9 cellular contexts compared by ENCODE assay signal in genomic region chr1:233707153-233707905, GRCh38.
A peak's percentile ranks its signal among the peaks of the same experiment; 100 is the strongest.
DNase-seq lines count a peak whose midpoint lies in the region; ATAC-seq and TF ChIP-seq lines count a peak whose summit lies in the region.
"Had no signal": no experiment of that assay in that cellular context is flagged by ENCODE, and none has a peak within 500 bp of the region (broad histone marks: within the 10 kb centered on the region; RNA-seq: fewer than 3 reads in every experiment).

No MANE protein-coding gene starts in this region.

- no peaks in the 10 kb centered on the region for H3K9me3 ChIP-seq in adrenal gland (replicated peaks in 1 of 3)
- no peaks in the 10 kb centered on the region for H3K9me3 ChIP-seq in right cardiac atrium (ENCODE audit: control insufficient read depth, low read length)
- no peaks in the 10 kb centered on the region for H3K9me3 ChIP-seq in vagina

- H3K4me1 ChIP-seq in adrenal gland (replicated peaks in 1 of 2), result peaks cover 0 to 11% of the 10 kb centered on the region in 2 donors
- peaks cover 3% of the 10 kb centered on the region for H3K4me1 ChIP-seq in right cardiac atrium (ENCODE audit: control insufficient read depth, insufficient read depth, low read length)
- H3K4me1 ChIP-seq in vagina, result peaks cover 47% of the 10 kb centered on the region

- H3K27me3 ChIP-seq in adrenal gland, result no peaks in the 10 kb centered on the region
- H3K27me3 ChIP-seq in right cardiac atrium (ENCODE audit: control insufficient read depth, insufficient read depth), result no peaks in the 10 kb centered on the region
- H3K27me3 ChIP-seq in vagina, result no peaks in the 10 kb centered on the region

- intact Hi-C loops in adrenal gland (cut with DNase I) (no loop called here), right cardiac atrium (cut with DNase I) (no loop called here), vagina (cut with DNase I) (no loop called here)

- TF ChIP-seq CTCF in adrenal gland (IDR thresholded peaks at IDR 0.05) (no peak), vagina (IDR thresholded peaks at IDR 0.05) (no peak)

- 7 to 51% (median 48%) methylated on average over 4 of the region's 4 CpGs for WGBS in adrenal gland, 4 donors
- 50% methylated on average over 4 of the region's 4 CpGs for WGBS in right cardiac atrium

- DNase-seq in NCI-H82 (lab: John Stamatoyannopoulos, UW) (peak; percentile 67), NCI-H82 treated with DMSO at 0.1 percent for 48 hours (lab: John Stamatoyannopoulos, UW; ENCODE audit: unreplicated experiment) (no peak), adrenal gland (peak in 6 of 7 donors; percentile 24 to 56 (median 36)), right cardiac atrium (no peak), vagina (ENCODE audit: extremely low spot score in 2 of 2) (no peak), DMS114 treated with DMSO at 0.1 percent for 48 hours (lab: John Stamatoyannopoulos, UW; ENCODE audit: unreplicated experiment) (no peak), amniotic stem cell (lab: John Stamatoyannopoulos, UW) (no peak), NCI-H146 (lab: John Stamatoyannopoulos, UW) (no peak)
- DNase-seq: WERI-Rb-1 had no signal

- H3K27ac ChIP-seq in adrenal gland, result peak overlapping the region in 1 of 5 donors; percentile 11
- H3K27ac ChIP-seq in right cardiac atrium (ENCODE audit: low read length), result no peak overlapping the region
- peak overlapping the region; percentile 61 for H3K27ac ChIP-seq in vagina
- H3K27ac ChIP-seq: WERI-Rb-1 had no signal

- no peak overlapping the region for H3K4me3 ChIP-seq in adrenal gland
- H3K4me3 ChIP-seq in right cardiac atrium (ENCODE audit: low read length), result no peak overlapping the region
- no peak overlapping the region for H3K4me3 ChIP-seq in vagina

- no peaks in the 10 kb centered on the region for H3K36me3 ChIP-seq in adrenal gland (replicated peaks in 1 of 2)
- no peaks in the 10 kb centered on the region for H3K36me3 ChIP-seq in vagina
- H3K36me3 ChIP-seq: WERI-Rb-1 had no signal

- ATAC-seq in right cardiac atrium, result peak; percentile 36 to 39

- TF ChIP-seq POLR2A in adrenal gland (IDR thresholded peaks at IDR 0.05) (no peak), vagina (IDR thresholded peaks at IDR 0.05) (no peak)

Comparison
In these comparisons a context has a peak if more than half of its experiments do, and no peak if none do; other contexts are left out.
1. DNase-seq: peak in NCI-H82 (single experiment) and adrenal gland (6 of 7); none in NCI-H82 treated with DMSO at 0.1 percent for 48 hours (single experiment), right cardiac atrium (0 of 3), vagina (0 of 2), DMS114 treated with DMSO at 0.1 percent for 48 hours (single experiment), amniotic stem cell (single experiment) and NCI-H146 (single experiment).